In the genomic region with DNA sequence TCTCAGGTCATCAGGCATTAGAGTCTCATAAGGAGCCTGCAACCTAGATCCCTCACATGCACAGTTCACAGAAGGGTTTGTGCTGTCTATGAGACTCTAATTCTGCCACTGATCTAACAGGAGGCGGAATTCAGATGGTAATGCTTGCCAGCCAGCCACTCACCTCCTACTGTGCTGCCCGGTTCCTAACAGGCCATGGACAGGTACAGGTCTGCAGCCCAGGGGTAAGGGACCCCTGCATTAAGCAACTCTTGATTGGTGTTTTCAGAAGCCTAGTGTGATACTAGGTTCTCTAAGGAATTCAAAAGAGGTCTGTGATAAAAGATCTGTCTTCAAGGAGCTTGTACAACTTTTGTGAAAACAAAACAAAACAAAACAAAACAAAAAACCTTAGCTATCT, we compare ENCODE assay signal across 31 cellular contexts.
"Had no signal": no experiment of that assay in that cellular context is flagged by ENCODE, and none has a peak within 500 bp of the region (broad histone marks: within the 10 kb centered on the region; RNA-seq: fewer than 3 reads in every experiment).

No MANE protein-coding gene starts in this region.

- ATAC-seq: left colon; left lung; lower lobe of right lung; natural killer cell; pancreas; right cardiac atrium; sciatic nerve; stimulated activated naive B cell treated with anti-CD40 and anti-IgM and Interleukin-4, amounts not matched to agents 10 μg/mL and 1 μg/mL and 100 μg/mL, for 72 hours; stimulated activated naive CD8-positive, alpha-beta T cell treated with anti-CD3 and anti-CD28 coated beads, Interleukin-15, Interleukin-2, amounts not matched to agents 100 U/mL and 50 U/mL, for 24 hours had no signal

- H3K27me3 ChIP-seq: left lung, pancreas, stomach, testis, thyroid gland, transverse colon, upper lobe of left lung, vagina had no signal

- H3K4me1 ChIP-seq: left lung, lower lobe of right lung, pancreas, prostate gland, testis, thyroid gland, upper lobe of left lung, vagina had no signal

- H3K4me1 Mint-ChIP-seq: immature natural killer cell, naive B cell, natural killer cell, nephron progenitor cell had no signal

- H3K27me3 Mint-ChIP-seq: naive B cell; stimulated activated naive B cell treated with anti-CD40 and anti-IgM and Interleukin-4, amounts not matched to agents 10 μg/mL and 1 μg/mL and 100 μg/mL, for 72 hours had no signal

- H3K27ac Mint-ChIP-seq: immature natural killer cell; natural killer cell; nephron progenitor cell; stimulated activated naive B cell treated with anti-CD40 and anti-IgM and Interleukin-4, amounts not matched to agents 10 μg/mL and 1 μg/mL and 100 μg/mL, for 72 hours had no signal

- H3K27ac ChIP-seq: left lung, lower lobe of right lung, pancreas, prostate gland, skin epidermis, stomach, testis, thyroid gland, transverse colon, upper lobe of left lung, vagina had no signal

- H3K36me3 Mint-ChIP-seq: naive B cell, natural killer cell had no signal

- H3K36me3 ChIP-seq: left lung, lower lobe of right lung, pancreas, prostate gland, stomach, thyroid gland, transverse colon, upper lobe of left lung, vagina had no signal

- DNase-seq: hypothalamus; immature natural killer cell; kidney; left colon; left lung; lower lobe of right lung; mammary epithelial cell; mesenchymal stem cell; naive B cell; natural killer cell; nephron progenitor cell; nucleus accumbens; pancreas; posterior cingulate gyrus; retina; right cardiac atrium; stimulated activated CD4-positive, alpha-beta T cell treated with anti-CD3 and anti-CD28 coated beads, Interleukin-12 subunit alpha, Interleukin-12 subunit beta, amount 100 ng/mL, for 4 hours; stimulated activated CD4-positive, alpha-beta T cell treated with anti-CD3 and anti-CD28 coated beads, Interleukin-15, amount 100 ng/mL, for 24 hours; stimulated activated CD4-positive, alpha-beta T cell treated with anti-CD3 and anti-CD28 coated beads, Interleukin-2, amount 100 ng/mL, for 24 hours; stimulated activated CD4-positive, alpha-beta T cell treated with anti-CD3 and anti-CD28 coated beads, Interleukin-4, amount 100 ng/mL, for 1 hour; stimulated activated naive B cell treated with anti-CD40 and anti-IgM and Interleukin-4, amounts not matched to agents 10 μg/mL and 1 μg/mL and 100 μg/mL, for 72 hours; stimulated activated naive CD8-positive, alpha-beta T cell treated with anti-CD3 and anti-CD28 coated beads, Interleukin-15, Interleukin-2, amounts not matched to agents 100 U/mL and 50 U/mL, for 24 hours; stomach; testis; thyroid gland; transverse colon; upper lobe of left lung had no signal

- H3K4me3 Mint-ChIP-seq: immature natural killer cell; naive B cell; natural killer cell; nephron progenitor cell; stimulated activated naive B cell treated with anti-CD40 and anti-IgM and Interleukin-4, amounts not matched to agents 10 μg/mL and 1 μg/mL and 100 μg/mL, for 72 hours had no signal

- H3K4me3 ChIP-seq: left lung, lower lobe of right lung, pancreas, prostate gland, skin epidermis, stomach, testis, thyroid gland, transverse colon, upper lobe of left lung, vagina had no signal

- H3K9me3 ChIP-seq: left lung, lower lobe of right lung, pancreas, prostate gland, stomach, testis, thyroid gland, transverse colon, upper lobe of left lung, vagina had no signal

- H3K9me3 Mint-ChIP-seq: immature natural killer cell; naive B cell; natural killer cell; nephron progenitor cell; stimulated activated naive B cell treated with anti-CD40 and anti-IgM and Interleukin-4, amounts not matched to agents 10 μg/mL and 1 μg/mL and 100 μg/mL, for 72 hours had no signal
